Comparison of ENCODE assay signal across 8 cellular contexts in genomic region chr20:41408131-41408789, GRCh38. TPM values are rescaled to one million over a fixed set of nuclear protein-coding genes. Genes with fewer than 3 reads are reported as not detected.
DNase-seq lines count a peak whose midpoint lies in the region; ATAC-seq and TF ChIP-seq lines count a peak whose summit lies in the region.
"Had no signal": no experiment of that assay in that cellular context is flagged by ENCODE, and none has a peak within 500 bp of the region (broad histone marks: within the 10 kb centered on the region; RNA-seq: fewer than 3 reads in every experiment).

No MANE protein-coding gene starts in this region.

- H3K4me3 Mint-ChIP-seq in natural killer cell: peak overlapping the region; percentile 75

- ATAC-seq in GM18858 (IDR thresholded peaks at IDR 0.05; ENCODE audit: unreplicated experiment) (peak; percentile 58), GM21526 (IDR thresholded peaks at IDR 0.05; ENCODE audit: low FRiP score, unreplicated experiment) (peak; percentile 59), natural killer cell (peak; percentile 25 to 65 (median 38)), left colon (no peak)

- intact Hi-C loops in natural killer cell (cut with micrococcal nuclease): no loop called here
- intact Hi-C loops in head of caudate nucleus (cut with DNase I): no loop called here
- intact Hi-C loops in left colon (cut with DNase I, micrococcal nuclease): no loop called here

- peak; percentile 88 for DNase-seq in NB4 (ENCODE audit: low read depth)
- no peak for DNase-seq in natural killer cell
- no peak for DNase-seq in head of caudate nucleus
- DNase-seq in left colon: no peak
- DNase-seq in coronary artery (ENCODE audit: low spot score): no peak

- TF ChIP-seq CTCF in NB4 (IDR thresholded peaks at IDR 0.05; ENCODE audit: low read depth, low read length): no peak
- no peak for TF ChIP-seq CTCF in natural killer cell (IDR thresholded peaks at IDR 0.05)
- no peak for TF ChIP-seq CTCF in coronary artery (IDR thresholded peaks at IDR 0.05)

- H3K4me3 ChIP-seq in NB4 (ENCODE audit: low read depth, low read length) (no peak overlapping the region), coronary artery (no peak overlapping the region)
- H3K4me3 ChIP-seq: thoracic aorta had no signal

- H3K4me1 Mint-ChIP-seq in natural killer cell: peaks cover 31 to 38% of the 10 kb centered on the region in 2 donors

- H3K27ac Mint-ChIP-seq in natural killer cell: peak overlapping the region; percentile 67 to 70

- H3K9me3 Mint-ChIP-seq in natural killer cell: no peaks in the 10 kb centered on the region

- no peak for TF ChIP-seq POLR2A in NB4 (IDR thresholded peaks at IDR 0.05; ENCODE audit: extremely low read depth, insufficient read length)

- H3K36me3 Mint-ChIP-seq in natural killer cell: peaks cover 27% of the 10 kb centered on the region

- no peak overlapping the region for H3K27ac ChIP-seq in coronary artery
- H3K27ac ChIP-seq: thoracic aorta had no signal

- no peaks in the 10 kb centered on the region for H3K27me3 Mint-ChIP-seq in natural killer cell (ENCODE audit: low read depth in 2 of 2)

RNA-seq across cellular contexts. Expression of gene EMILIN3, which starts 41.6 kb away (rescaled TPM):
- total RNA-seq in natural killer cell (not detected), left colon (under 1 TPM in 1 of 2 donors, not detected in 1; 0.47 TPM)
